Comparison of ENCODE assay signal across 14 cellular contexts in the genomic region with DNA sequence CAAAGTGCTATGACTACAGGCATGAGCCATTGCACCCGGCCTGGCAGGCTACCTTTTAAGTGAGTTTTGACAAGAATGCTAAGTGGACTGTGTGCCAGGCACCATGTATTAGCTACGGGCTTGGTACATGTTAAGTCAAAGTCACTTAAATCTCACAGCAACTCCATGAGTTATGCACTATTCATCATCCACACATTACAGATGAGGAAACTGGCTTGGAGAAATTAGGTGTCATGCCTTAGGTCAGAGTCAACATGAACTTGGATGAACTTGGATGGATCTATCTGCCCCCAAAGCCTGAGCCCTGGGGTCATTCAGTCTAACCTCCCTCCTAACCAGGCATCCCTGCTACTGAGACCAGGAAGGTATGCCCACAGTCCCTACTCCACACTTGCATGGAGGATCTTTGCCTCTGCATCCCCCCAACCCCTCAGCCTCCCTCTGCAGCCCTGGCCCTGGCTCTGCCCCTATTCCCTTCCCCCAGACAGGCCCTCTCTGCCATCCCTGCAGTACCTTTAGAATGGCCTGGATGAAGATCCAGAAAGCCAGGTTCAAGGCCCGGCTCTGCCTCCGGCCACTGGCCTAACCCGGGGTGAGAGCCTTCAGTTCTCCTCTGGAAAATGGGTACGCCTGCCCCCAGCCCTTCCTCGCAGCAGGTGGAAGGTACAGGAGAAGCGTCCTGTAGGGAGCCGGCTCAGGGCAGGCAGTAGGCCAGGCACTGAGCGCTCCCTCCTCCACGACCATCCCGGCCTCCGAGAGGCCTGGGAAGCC. TPM values are rescaled to one million over a fixed set of nuclear protein-coding genes. Genes with fewer than 3 reads are reported as not detected.
"Had no signal": no experiment of that assay in that cellular context is flagged by ENCODE, and none has a peak within 500 bp of the region (broad histone marks: within the 10 kb centered on the region; RNA-seq: fewer than 3 reads in every experiment).

No MANE protein-coding gene starts in this region.

- H3K9me3 ChIP-seq: sigmoid colon, suprapubic skin, upper lobe of left lung had no signal

- FAIRE-seq: astrocyte had no signal

- DNase-seq: activated CD4-positive, alpha-beta T cell treated with anti-CD3 and anti-CD28 coated beads, Interleukin-2, amount 50 U/mL, for 4 hours; activated CD4-positive, CD25-positive, alpha-beta regulatory T cell treated with anti-CD3 and anti-CD28 coated beads, Interleukin-2, amount 50 U/mL, for 72 hours; activated CD8-positive, alpha-beta memory T cell treated with anti-CD3 and anti-CD28 coated beads, Interleukin-2, amount 10 ng/mL, durations not matched to agents 7 days and 5 days; activated gamma-delta T cell treated with Interleukin-2 at 50 U/mL for 16 hours; activated T-cell treated with anti-CD3 and anti-CD28 coated beads, Interleukin-2, amount 50 U/mL, for 4 hours; effector memory CD4-positive, alpha-beta T cell; sigmoid colon; SW 1271 had no signal

- H3K36me3 ChIP-seq: sigmoid colon, suprapubic skin, upper lobe of left lung had no signal

- H3K4me3 ChIP-seq: upper lobe of left lung had no signal

- H3K27ac ChIP-seq: sigmoid colon, suprapubic skin, upper lobe of left lung had no signal

- ATAC-seq: activated CD8-positive, alpha-beta memory T cell treated with anti-CD3 and anti-CD28 coated beads, Interleukin-2, amount 10 ng/mL, durations not matched to agents 7 days and 5 days had no signal

RNA-seq across cellular contexts. Expression of a gene that starts 0.7 kb away (rescaled TPM):
- total RNA-seq: activated CD8-positive, alpha-beta memory T cell treated with anti-CD3 and anti-CD28 coated beads, Interleukin-2, amount 10 ng/mL, durations not matched to agents 7 days and 5 days; activated T-cell treated with anti-CD3 and anti-CD28 coated beads, Interleukin-2, amount 50 U/mL, for 4 hours; astrocyte; left lobe of liver; omental fat pad; pulmonary artery endothelial cell; sigmoid colon; upper lobe of left lung had no signal
- polyA plus RNA-seq: sigmoid colon had no signal

RNA-seq across cellular contexts. Expression of a gene that starts 57.6 kb away (rescaled TPM):
- total RNA-seq: activated CD8-positive, alpha-beta memory T cell treated with anti-CD3 and anti-CD28 coated beads, Interleukin-2, amount 10 ng/mL, durations not matched to agents 7 days and 5 days; astrocyte; omental fat pad; pulmonary artery endothelial cell; sigmoid colon; suprapubic skin had no signal
